In genomic region chr2:8639122-8639635, GRCh38 we compare ENCODE assay signal across 2 cellular contexts.
TF ChIP-seq lines count a peak whose summit lies in the region.

No MANE protein-coding gene starts in this region.

TF ChIP-seq in IMR-90, 13 proteins besides CTCF, POLR2A, EP300 and RAD21:
- TF ChIP-seq CEBPB (IDR thresholded peaks at IDR 0.05; ENCODE audit: low read depth, low read length) (no peak), RFX5 (IDR thresholded peaks at IDR 0.05; ENCODE audit: low read depth, low read length) (no peak), CHD1 (IDR thresholded peaks at IDR 0.05; ENCODE audit: low read depth, low read length) (no peak), RCOR1 (IDR thresholded peaks at IDR 0.05; ENCODE audit: insufficient replicate concordance, low read length) (no peak), NFE2L2 (IDR thresholded peaks at IDR 0.05; ENCODE audit: low read depth, low read length) (no peak), SMC3 (IDR thresholded peaks at IDR 0.05; ENCODE audit: low read depth, low read length) (no peak), MAZ (IDR thresholded peaks at IDR 0.05; ENCODE audit: borderline replicate concordance, low read depth, low read length) (no peak), USF2 (IDR thresholded peaks at IDR 0.05; ENCODE audit: low read depth, low read length) (no peak), BHLHE40 (IDR thresholded peaks at IDR 0.05; ENCODE audit: low read depth, low read length) (no peak), ELK1 (IDR thresholded peaks at IDR 0.05; ENCODE audit: borderline replicate concordance, low read depth, low read length) (no peak), MAFK (IDR thresholded peaks at IDR 0.05; ENCODE audit: low read depth, low read length) (no peak), MXI1 (IDR thresholded peaks at IDR 0.05; ENCODE audit: borderline replicate concordance, low read depth, low read length) (no peak), FOS (IDR thresholded peaks at IDR 0.05; ENCODE audit: low read depth, low read length) (no peak)

TF ChIP-seq in H1, 55 proteins besides CTCF, POLR2A, EP300 and RAD21:
- no peak for TF ChIP-seq KDM5A (IDR thresholded peaks at IDR 0.05; ENCODE audit: low read length)
- TF ChIP-seq KDM1A (IDR thresholded peaks at IDR 0.05; ENCODE audit: borderline replicate concordance, low read length): no peak
- TF ChIP-seq PHF8 (conservative IDR thresholded peaks at IDR 0.05; ENCODE audit: low read depth, low read length): no peak
- TF ChIP-seq TAF1 (IDR thresholded peaks at IDR 0.05; ENCODE audit: low read depth, low read length): no peak
- TF ChIP-seq KDM4A (IDR thresholded peaks at IDR 0.05; ENCODE audit: low read depth, low read length, severe bottlenecking): no peak
- TF ChIP-seq ASH2L (IDR thresholded peaks at IDR 0.05; ENCODE audit: low read length): no peak
- TF ChIP-seq MAX (IDR thresholded peaks at IDR 0.05): no peak
- no peak for TF ChIP-seq CEBPB (IDR thresholded peaks at IDR 0.05; ENCODE audit: low read depth, low read length)
- TF ChIP-seq CTBP2 (IDR thresholded peaks at IDR 0.05; ENCODE audit: borderline replicate concordance, insufficient read depth, insufficient read length, low read length): no peak
